20 cellular contexts compared by ENCODE assay signal in the genomic region with DNA sequence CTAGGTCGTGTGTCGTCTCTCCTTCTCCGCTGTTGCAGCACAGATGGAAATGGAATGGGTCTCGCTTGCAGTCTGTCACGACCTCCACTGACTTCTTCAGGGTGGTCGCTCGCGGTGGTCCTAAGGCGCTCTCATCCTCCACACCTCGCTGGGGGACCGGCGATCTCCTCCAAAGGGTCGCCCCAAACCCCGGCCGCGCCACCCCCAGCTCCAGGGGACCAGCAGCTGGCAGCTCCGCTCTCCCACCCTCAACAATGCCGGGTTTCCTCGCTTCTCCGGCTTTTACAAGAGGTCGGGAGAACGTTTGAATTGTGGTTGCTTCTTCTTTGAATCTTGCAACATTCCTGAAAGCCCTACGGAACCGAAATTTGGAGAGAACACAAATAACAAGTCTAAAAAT.
"Had no signal": no experiment of that assay in that cellular context is flagged by ENCODE, and none has a peak within 500 bp of the region (broad histone marks: within the 10 kb centered on the region; RNA-seq: fewer than 3 reads in every experiment).

No MANE protein-coding gene starts in this region.

- H3K4me3 Mint-ChIP-seq: activated CD4-positive, alpha-beta memory T cell treated with anti-CD3 and anti-CD28 coated beads, Interleukin-2, amount 10 ng/mL, durations not matched to agents 7 days and 5 days; activated naive CD4-positive, alpha-beta T cell treated with anti-CD3 and anti-CD28 coated beads, Interleukin-2, amount 50 U/mL, for 24 hours; activated T-cell treated with anti-CD3 and anti-CD28 coated beads, Interleukin-2, amount 50 U/mL, for 4 hours; nephron progenitor cell; WTC11 had no signal

- DNase-seq: activated CD4-positive, alpha-beta memory T cell treated with anti-CD3 and anti-CD28 coated beads, Interleukin-2, amount 10 ng/mL, durations not matched to agents 7 days and 5 days; activated CD4-positive, alpha-beta T cell treated with anti-CD3 and anti-CD28 coated beads for 4 hours; activated effector memory CD4-positive, alpha-beta T cell treated with Interleukin-2 at 50 U/mL for 16 hours; activated T-cell treated with anti-CD3 and anti-CD28 coated beads, Interleukin-2, amount 50 U/mL, for 4 hours; esophagus squamous epithelium; foreskin melanocyte; head of caudate nucleus; nephron progenitor cell; occipital lobe; right cardiac atrium; stimulated activated CD4-positive, alpha-beta T cell treated with anti-CD3 and anti-CD28 coated beads, Interleukin-4, amount 100 ng/mL, for 4 hours; stimulated activated CD8-positive, alpha-beta memory T cell treated with anti-CD3 and anti-CD28 coated beads, Interleukin-4, amount 100 ng/mL, for 48 hours; stimulated activated naive CD4-positive, alpha-beta T cell treated with Interleukin-2 at 50 U/mL for 16 hours; substantia nigra; transverse colon had no signal

- H3K4me3 ChIP-seq: cardiac muscle cell, esophagus squamous epithelium, prostate gland, smooth muscle cell had no signal

- H3K27ac ChIP-seq: cardiac muscle cell, esophagus squamous epithelium, prostate gland had no signal

- H3K27me3 Mint-ChIP-seq: activated naive CD4-positive, alpha-beta T cell treated with anti-CD3 and anti-CD28 coated beads, Interleukin-2, amount 50 U/mL, for 24 hours had no signal

- H3K4me1 ChIP-seq: prostate gland had no signal

- H3K9me3 ChIP-seq: esophagus squamous epithelium, prostate gland, transverse colon had no signal

- H3K27ac Mint-ChIP-seq: activated CD4-positive, alpha-beta memory T cell treated with anti-CD3 and anti-CD28 coated beads, Interleukin-2, amount 10 ng/mL, durations not matched to agents 7 days and 5 days; activated naive CD4-positive, alpha-beta T cell treated with anti-CD3 and anti-CD28 coated beads, Interleukin-2, amount 50 U/mL, for 24 hours; nephron progenitor cell; WTC11 had no signal

- H3K9me3 Mint-ChIP-seq: activated naive CD4-positive, alpha-beta T cell treated with anti-CD3 and anti-CD28 coated beads, Interleukin-2, amount 50 U/mL, for 24 hours had no signal

- H3K36me3 ChIP-seq: cardiac muscle cell, esophagus squamous epithelium, prostate gland, transverse colon had no signal

- H3K4me1 Mint-ChIP-seq: activated CD4-positive, alpha-beta memory T cell treated with anti-CD3 and anti-CD28 coated beads, Interleukin-2, amount 10 ng/mL, durations not matched to agents 7 days and 5 days; activated naive CD4-positive, alpha-beta T cell treated with anti-CD3 and anti-CD28 coated beads, Interleukin-2, amount 50 U/mL, for 24 hours had no signal

- ATAC-seq: activated T-cell treated with anti-CD3 and anti-CD28 coated beads, Interleukin-2, amount 50 U/mL, for 4 hours; right cardiac atrium; WTC11 had no signal

- H3K27me3 ChIP-seq: cardiac muscle cell, esophagus squamous epithelium, transverse colon had no signal
